In the genomic region with DNA sequence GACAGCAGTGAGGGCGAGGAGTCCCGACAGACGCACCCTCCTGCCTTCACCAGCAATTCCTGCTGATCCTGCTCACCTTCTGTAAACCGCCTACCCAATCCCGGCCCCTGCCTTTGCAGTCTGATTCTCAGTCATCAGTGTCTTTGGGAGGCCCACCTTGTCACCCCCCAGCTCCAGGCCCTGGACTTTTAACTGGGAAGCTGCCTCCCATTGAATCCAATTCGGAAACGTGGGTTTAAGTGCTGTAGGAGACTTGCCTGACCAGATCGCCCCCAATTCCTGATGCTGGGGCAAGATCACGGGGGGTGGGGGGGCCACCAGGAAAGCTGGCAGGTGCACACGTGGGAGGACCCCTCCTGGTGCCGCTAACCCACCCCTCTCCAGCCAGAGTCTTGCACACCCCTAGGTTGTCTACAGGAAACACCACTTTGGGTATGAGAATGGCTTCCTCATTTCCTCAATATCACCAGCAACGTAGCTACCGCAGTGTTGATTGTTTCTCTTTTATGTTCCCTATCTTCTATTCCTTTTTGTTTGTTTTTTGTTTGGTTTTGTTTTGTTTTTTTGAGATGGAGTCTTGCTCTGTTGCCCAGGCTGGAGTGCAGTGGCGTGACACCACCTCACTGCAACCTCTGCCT, we compare ENCODE assay signal across 27 cellular contexts.
"Had no signal": no experiment of that assay in that cellular context is flagged by ENCODE, and none has a peak within 500 bp of the region (broad histone marks: within the 10 kb centered on the region; RNA-seq: fewer than 3 reads in every experiment).

No MANE protein-coding gene starts in this region.

- ATAC-seq: activated CD8-positive, alpha-beta memory T cell treated with anti-CD3 and anti-CD28 coated beads, Interleukin-2, amount 10 ng/mL, durations not matched to agents 7 days and 5 days; activated CD8-positive, alpha-beta T cell treated with anti-CD3 and anti-CD28 coated beads for 36 hours; foreskin keratinocyte; natural killer cell treated with Interleukin-12 subunit alpha and Interleukin-12 subunit beta and Interleukin-15 and Interleukin-18, amount 100 ng/mL, for 72 hours; psoas muscle had no signal

- H3K9me3 ChIP-seq: neutrophil, ovary, psoas muscle, right atrium auricular region had no signal

- H3K36me3 ChIP-seq: left ventricle myocardium inferior, neutrophil, ovary, right atrium auricular region, tibial artery had no signal

- H3K27me3 ChIP-seq: foreskin keratinocyte, neutrophil, ovary, right atrium auricular region had no signal

- DNase-seq: activated CD4-positive, alpha-beta T cell treated with anti-CD3 and anti-CD28 coated beads, Interleukin-2, amount 10 ng/mL, durations not matched to agents 7 days and 5 days; activated CD4-positive, CD25-positive, alpha-beta regulatory T cell treated with anti-CD3 and anti-CD28 coated beads, Interleukin-2, amount 50 U/mL, for 72 hours; activated CD8-positive, alpha-beta memory T cell treated with anti-CD3 and anti-CD28 coated beads, Interleukin-2, amount 10 ng/mL, durations not matched to agents 7 days and 5 days; activated CD8-positive, alpha-beta T cell treated with anti-CD3 and anti-CD28 coated beads for 36 hours; activated gamma-delta T cell treated with Interleukin-2 at 50 U/mL for 16 hours; anterior cingulate cortex; central memory CD4-positive, alpha-beta T cell; effector memory CD4-positive, alpha-beta T cell; foreskin keratinocyte; hippocampal formation; kidney glomerular epithelial cell; left ventricle myocardium inferior; ovary; psoas muscle; stimulated activated CD4-positive, alpha-beta T cell treated with anti-CD3 and anti-CD28 coated beads, Interleukin-4, amount 100 ng/mL, for 24 hours; substantia nigra; T1000 had no signal

- H3K4me3 Mint-ChIP-seq: activated CD4-positive, alpha-beta T cell treated with anti-CD3 and anti-CD28 coated beads, Interleukin-2, amount 10 ng/mL, durations not matched to agents 7 days and 5 days; activated CD8-positive, alpha-beta memory T cell treated with anti-CD3 and anti-CD28 coated beads, Interleukin-2, amount 10 ng/mL, durations not matched to agents 7 days and 5 days; activated CD8-positive, alpha-beta T cell treated with anti-CD3 and anti-CD28 coated beads for 36 hours; activated naive CD4-positive, alpha-beta T cell treated with anti-CD3 and anti-CD28 coated beads, Interleukin-2, amount 50 U/mL, for 24 hours; activated T-helper 1 cell treated with anti-CD3 and anti-CD28 coated beads, Interleukin-12 subunit alpha, Interleukin-12 subunit beta, Interleukin-2, Interleukin-4 antibody, amounts not matched to agents 30 ng/mL and 10 ng/mL and 1 ng/mL, durations not matched to agents 14 hours and 24 hours and 36 hours; brain; natural killer cell treated with Interleukin-12 subunit alpha and Interleukin-12 subunit beta and Interleukin-15 and Interleukin-18, amount 100 ng/mL, for 72 hours; stimulated activated naive CD8-positive, alpha-beta T cell treated with anti-CD3 and anti-CD28 coated beads, Interleukin-15, Interleukin-2, amounts not matched to agents 100 ng/mL and 50 ng/mL, for 24 hours; T-helper 1 cell treated with Interleukin-12 subunit alpha and Interleukin-12 subunit beta and Interleukin-4 antibody, amounts not matched to agents 30 μg/mL and 1 μg/mL, for 36 hours had no signal

- H3K27ac ChIP-seq: foreskin keratinocyte, left ventricle myocardium inferior, neutrophil, ovary, psoas muscle, right atrium auricular region, tibial artery, VCaP had no signal

- H3K4me1 Mint-ChIP-seq: activated CD8-positive, alpha-beta memory T cell treated with anti-CD3 and anti-CD28 coated beads, Interleukin-2, amount 10 ng/mL, durations not matched to agents 7 days and 5 days; activated naive CD4-positive, alpha-beta T cell treated with anti-CD3 and anti-CD28 coated beads, Interleukin-2, amount 50 U/mL, for 24 hours; brain had no signal

- H3K36me3 Mint-ChIP-seq: activated CD8-positive, alpha-beta memory T cell treated with anti-CD3 and anti-CD28 coated beads, Interleukin-2, amount 10 ng/mL, durations not matched to agents 7 days and 5 days; natural killer cell treated with Interleukin-12 subunit alpha and Interleukin-12 subunit beta and Interleukin-15 and Interleukin-18, amount 100 ng/mL, for 72 hours had no signal

- H3K27ac Mint-ChIP-seq: activated CD4-positive, alpha-beta T cell treated with anti-CD3 and anti-CD28 coated beads, Interleukin-2, amount 10 ng/mL, durations not matched to agents 7 days and 5 days; activated CD8-positive, alpha-beta memory T cell treated with anti-CD3 and anti-CD28 coated beads, Interleukin-2, amount 10 ng/mL, durations not matched to agents 7 days and 5 days; activated CD8-positive, alpha-beta T cell treated with anti-CD3 and anti-CD28 coated beads for 36 hours; activated naive CD4-positive, alpha-beta T cell treated with anti-CD3 and anti-CD28 coated beads, Interleukin-2, amount 50 U/mL, for 24 hours; activated T-helper 1 cell treated with anti-CD3 and anti-CD28 coated beads, Interleukin-12 subunit alpha, Interleukin-12 subunit beta, Interleukin-2, Interleukin-4 antibody, amounts not matched to agents 30 ng/mL and 10 ng/mL and 1 ng/mL, durations not matched to agents 14 hours and 24 hours and 36 hours; brain; natural killer cell treated with Interleukin-12 subunit alpha and Interleukin-12 subunit beta and Interleukin-15 and Interleukin-18, amount 100 ng/mL, for 72 hours; stimulated activated naive CD8-positive, alpha-beta T cell treated with anti-CD3 and anti-CD28 coated beads, Interleukin-15, Interleukin-2, amounts not matched to agents 100 ng/mL and 50 ng/mL, for 24 hours; T-helper 1 cell treated with Interleukin-12 subunit alpha and Interleukin-12 subunit beta and Interleukin-4 antibody, amounts not matched to agents 30 μg/mL and 1 μg/mL, for 36 hours had no signal

- H3K4me1 ChIP-seq: psoas muscle had no signal

- H3K9me3 Mint-ChIP-seq: activated CD4-positive, alpha-beta T cell treated with anti-CD3 and anti-CD28 coated beads, Interleukin-2, amount 10 ng/mL, durations not matched to agents 7 days and 5 days; activated naive CD4-positive, alpha-beta T cell treated with anti-CD3 and anti-CD28 coated beads, Interleukin-2, amount 50 U/mL, for 24 hours; natural killer cell treated with Interleukin-12 subunit alpha and Interleukin-12 subunit beta and Interleukin-15 and Interleukin-18, amount 100 ng/mL, for 72 hours; stimulated activated naive CD8-positive, alpha-beta T cell treated with anti-CD3 and anti-CD28 coated beads, Interleukin-15, Interleukin-2, amounts not matched to agents 100 ng/mL and 50 ng/mL, for 24 hours; T-helper 1 cell treated with Interleukin-12 subunit alpha and Interleukin-12 subunit beta and Interleukin-4 antibody, amounts not matched to agents 30 μg/mL and 1 μg/mL, for 36 hours had no signal

- H3K27me3 Mint-ChIP-seq: activated naive CD4-positive, alpha-beta T cell treated with anti-CD3 and anti-CD28 coated beads, Interleukin-2, amount 50 U/mL, for 24 hours; natural killer cell treated with Interleukin-12 subunit alpha and Interleukin-12 subunit beta and Interleukin-15 and Interleukin-18, amount 100 ng/mL, for 72 hours had no signal

- H3K4me3 ChIP-seq: left ventricle myocardium inferior, ovary, psoas muscle, right atrium auricular region, tibial artery had no signal
